ENCODE assay signal across 1 cellular context in the genomic region with DNA sequence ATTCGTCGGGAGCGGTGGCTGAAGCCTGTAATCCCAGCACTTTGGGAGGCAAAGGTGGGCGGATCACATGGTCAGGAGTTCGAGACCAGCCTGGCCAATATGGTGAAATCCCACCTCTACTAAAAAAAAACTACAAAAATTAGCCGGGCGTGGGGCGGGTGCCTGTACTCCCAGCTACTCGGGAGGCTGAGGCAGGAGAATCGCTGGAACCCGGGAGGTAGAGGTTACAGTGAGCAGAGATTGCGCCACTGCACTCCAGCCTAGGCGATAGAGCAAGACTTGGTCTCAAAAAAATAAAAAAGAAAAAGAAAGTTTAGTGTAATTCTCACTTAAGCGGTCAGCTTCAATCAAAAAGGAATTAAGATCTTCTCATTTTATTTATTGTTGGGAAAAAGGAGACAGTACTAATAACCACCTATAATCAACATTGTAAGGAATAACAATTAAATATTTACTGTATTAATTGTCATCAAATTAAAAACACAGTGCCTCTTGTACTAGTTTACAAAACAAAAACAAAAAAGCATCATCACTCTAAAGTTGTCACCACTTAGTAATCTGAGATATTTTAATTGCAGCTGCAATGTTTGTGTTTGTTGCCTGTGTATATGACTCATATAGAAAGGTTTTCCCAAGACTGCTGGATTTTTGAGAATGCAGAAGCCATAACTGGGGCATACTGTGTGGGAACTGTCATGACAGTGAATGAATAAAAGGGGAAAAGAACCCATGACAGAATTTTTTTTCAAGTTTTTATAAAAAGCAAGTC.
TF ChIP-seq lines count a peak whose summit lies in the region.

No MANE protein-coding gene starts in this region.

TF ChIP-seq in HepG2, 621 proteins besides CTCF, POLR2A, EP300 and RAD21:
- TF ChIP-seq FOSL2 (CRISPR knock-in tag; IDR thresholded peaks at IDR 0.05), result 0 out of 2 replicates have a peak, but pooled peaks have one; percentile 7
- no peak for TF ChIP-seq ETV6 (CRISPR knock-in tag; conservative IDR thresholded peaks at IDR 0.05)
